Comparison of ENCODE assay signal across 8 cellular contexts in the genomic region with DNA sequence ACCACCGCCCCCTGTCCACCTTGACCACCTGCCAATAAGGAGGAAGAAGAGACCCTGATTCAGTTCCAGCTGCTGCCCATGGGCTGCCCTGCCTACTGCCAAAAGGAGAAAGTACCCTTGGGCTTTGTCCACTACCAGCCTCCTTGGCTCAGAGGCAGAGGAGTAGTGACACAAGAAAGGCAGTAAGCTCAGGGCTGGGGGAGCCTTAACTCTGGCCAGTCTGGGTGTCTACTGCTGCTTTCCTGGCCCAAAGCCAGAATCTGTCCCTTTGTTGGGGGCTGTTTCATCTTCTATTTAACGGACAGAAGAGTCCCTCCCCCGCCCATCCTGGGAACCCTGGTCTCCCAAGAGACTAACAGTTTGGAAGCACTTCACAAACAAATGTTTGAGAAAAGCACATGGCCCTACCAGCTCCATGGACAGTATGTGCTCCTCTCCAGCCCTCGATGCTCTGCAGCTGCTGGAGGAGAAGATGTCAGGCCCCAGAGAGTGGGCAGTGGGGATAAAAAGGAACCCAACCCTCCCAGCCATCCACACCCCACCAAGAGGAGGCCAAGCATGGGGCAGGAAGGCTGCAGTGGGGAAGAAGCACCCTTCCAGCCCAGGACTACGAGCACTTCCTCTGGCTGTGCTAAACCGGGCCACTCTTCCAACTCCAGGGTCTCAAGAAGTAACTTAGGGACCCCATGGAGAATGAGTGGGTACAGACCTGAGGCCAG. TPM values are rescaled to one million over a fixed set of nuclear protein-coding genes. Genes with fewer than 3 reads are reported as not detected.
DNase-seq lines count a peak whose midpoint lies in the region; ATAC-seq and TF ChIP-seq lines count a peak whose summit lies in the region.

No MANE protein-coding gene starts in this region.

- H3K27me3 ChIP-seq in Peyer's patch, result no peaks in the 10 kb centered on the region
- H3K27me3 ChIP-seq in esophagus (ENCODE audit: control insufficient read depth in 1 of 2, insufficient read depth in 2 of 2, low read length in 2 of 2), result no peaks in the 10 kb centered on the region

- H3K27ac ChIP-seq in Peyer's patch (peak overlapping the region in 3 of 4 donors; percentile 93 to 97 (median 96)), esophagus (ENCODE audit: low read depth in 2 of 2, low read length in 1 of 2) (peak overlapping the region in 1 of 2 donors; percentile 20)

- H3K4me1 ChIP-seq in Peyer's patch, result peaks cover 0 to 26% (median 18%) of the 10 kb centered on the region in 4 donors
- peaks cover 9 to 10% of the 10 kb centered on the region in 2 donors for H3K4me1 ChIP-seq in esophagus (ENCODE audit: control insufficient read depth in 2 of 2, insufficient read depth in 2 of 2, low read length in 1 of 2)

- H3K36me3 ChIP-seq in Peyer's patch, result peaks cover 0 to 50% (median 0%) of the 10 kb centered on the region in 3 donors
- H3K36me3 ChIP-seq in esophagus (ENCODE audit: control insufficient read depth in 2 of 2, insufficient read depth in 2 of 2, low read length in 1 of 2), result peaks cover 21 to 31% of the 10 kb centered on the region in 2 donors

- H3K4me3 ChIP-seq in GM12864 (ENCODE audit: low read depth, low read length) (peak overlapping the region; percentile 80), Peyer's patch (peak overlapping the region; percentile 77 to 85 (median 82)), esophagus (ENCODE audit: low read depth in 1 of 2, low read length in 2 of 2) (peak overlapping the region; percentile 76 to 85), retinal pigment epithelial cell (ENCODE audit: low read length) (peak overlapping the region; percentile 87)

- no peaks in the 10 kb centered on the region for H3K9me3 ChIP-seq in Peyer's patch
- no peaks in the 10 kb centered on the region for H3K9me3 ChIP-seq in esophagus (ENCODE audit: control insufficient read depth in 2 of 2, insufficient read depth in 1 of 2, low read depth in 1 of 2, low read length in 1 of 2)

- TF ChIP-seq POLR2A in Peyer's patch (IDR thresholded peaks at IDR 0.05), result no peak

- DNase-seq in GM12864 (ENCODE audit: low read depth) (no peak), Peyer's patch (no peak), retinal pigment epithelial cell (ENCODE audit: low read depth) (no peak), inferior parietal cortex (ENCODE audit: extremely low spot score) (no peak), pons (ENCODE audit: low spot score) (no peak)

- no peak for TF ChIP-seq CTCF in GM12864 (IDR thresholded peaks at IDR 0.05; ENCODE audit: low read depth, low read length, missing control alignments)
- TF ChIP-seq CTCF in Peyer's patch (IDR thresholded peaks at IDR 0.05), result no peak
- TF ChIP-seq CTCF in retinal pigment epithelial cell (conservative IDR thresholded peaks at IDR 0.05; ENCODE audit: low read depth, low read length), result no peak

- 45 to 51% methylated on average over 6 of the region's 6 CpGs for whole genome bisulfite sequencing in esophagus, 2 donors

- ATAC-seq in HG03521 (IDR thresholded peaks at IDR 0.05; ENCODE audit: unreplicated experiment) (no peak), GM21390 (IDR thresholded peaks at IDR 0.05; ENCODE audit: unreplicated experiment) (no peak)

RNA-seq across cellular contexts. Expression of a gene that starts 1.3 kb away (rescaled TPM):
- 100 to 1,000 TPM in 1 of 4 donors, 10 to 100 TPM in 3; 23.1 to 107 (median 96.0) TPM for total RNA-seq in Peyer's patch
- 10 to 100 TPM; 20.8 to 28.4 TPM for polyA plus RNA-seq in esophagus

RNA-seq across cellular contexts. Expression of a gene that starts 1.4 kb away (rescaled TPM):
- 100 to 1,000 TPM in 3 of 4 donors, 10 to 100 TPM in 1; 79.9 to 338 (median 164) TPM for total RNA-seq in Peyer's patch
- 10 to 100 TPM; 20.4 to 40.7 TPM for polyA plus RNA-seq in esophagus

RNA-seq across cellular contexts. Expression of a gene that starts 9.4 kb away (rescaled TPM):
- 10 to 100 TPM; 18.0 to 42.1 (median 33.3) TPM for total RNA-seq in Peyer's patch
- polyA plus RNA-seq in esophagus, result 10 to 100 TPM; 24.5 to 45.2 TPM

RNA-seq across cellular contexts. Expression of a gene that starts 17.1 kb away (rescaled TPM):
- 1 to 10 TPM in 3 of 4 donors, not detected in 1; 2.7 to 9.5 (median 7.0) TPM for total RNA-seq in Peyer's patch
- 1 to 10 TPM; 1.6 to 1.9 TPM for polyA plus RNA-seq in esophagus

RNA-seq across cellular contexts. Expression of a gene that starts 17.1 kb away (rescaled TPM):
- 10 to 100 TPM; 19.4 to 27.1 (median 24.3) TPM for total RNA-seq in Peyer's patch
- 10 to 100 TPM; 20.4 to 33.3 TPM for polyA plus RNA-seq in esophagus
